20 cellular contexts compared by ENCODE assay signal in the genomic region with DNA sequence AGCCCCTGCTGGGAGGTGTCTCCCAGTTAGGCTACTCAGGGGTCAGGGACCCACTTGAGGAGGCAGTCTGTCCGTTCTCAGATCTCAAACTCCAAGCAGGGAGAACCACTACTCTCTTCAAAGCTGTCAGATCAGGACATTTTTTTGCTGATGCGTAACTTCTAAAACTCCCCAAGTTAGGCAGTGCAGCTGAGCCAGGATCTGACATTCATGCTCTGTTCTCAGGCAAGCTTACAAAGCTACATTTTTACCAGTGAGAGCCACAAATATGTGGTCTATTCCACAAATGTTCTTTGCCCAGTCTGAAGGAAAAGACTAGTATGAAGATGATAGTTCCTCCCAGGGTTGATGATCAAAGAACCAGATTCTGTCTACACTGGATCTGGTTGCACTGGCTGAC.
DNase-seq lines count a peak whose midpoint lies in the region; ATAC-seq, FAIRE-seq and TF ChIP-seq lines count a peak whose summit lies in the region.
"Had no signal": no experiment of that assay in that cellular context is flagged by ENCODE, and none has a peak within 500 bp of the region (broad histone marks: within the 10 kb centered on the region; RNA-seq: fewer than 3 reads in every experiment).

No MANE protein-coding gene starts in this region.

- POLR2A ChIA-PET in H1 (lab: Charles Lee; ENCODE audit: partially characterized antibody): no interaction called here

- intact Hi-C loops in posterior cingulate gyrus (cut with DNase I): no loop called here

- no peaks in the 10 kb centered on the region for H3K23me2 ChIP-seq in H1 (ENCODE audit: low read depth, low read length)

- TF ChIP-seq CTCF in AG09309 (IDR thresholded peaks at IDR 0.05; ENCODE audit: control insufficient read depth, insufficient read depth, low read depth, low read length, missing control alignments) (no peak), H1 (IDR thresholded peaks at IDR 0.05; ENCODE audit: control extremely low read depth in 1 of 3, insufficient read depth in 1 of 3, low read depth in 1 of 3, low read length in 3 of 3) (no peak)

- no peak overlapping the region for H2AK5ac ChIP-seq in H1 (ENCODE audit: low read depth, low read length)
- no peak overlapping the region for H2AK5ac ChIP-seq in mesendoderm (ENCODE audit: low read length)

- no peak overlapping the region for H3K14ac ChIP-seq in H1 (ENCODE audit: insufficient read length)

- FAIRE-seq in H1 (lab: Jason Lieb, UNC): no peak
- FAIRE-seq: GM12878 had no signal

- H3K36me3 ChIP-seq in H1 (ENCODE audit: control insufficient read depth in 2 of 4, insufficient read depth in 4 of 4, low read length in 3 of 4) (no peaks in the 10 kb centered on the region), mesendoderm (ENCODE audit: control insufficient read depth, insufficient read depth, low read length) (no peaks in the 10 kb centered on the region)
- H3K36me3 ChIP-seq: cardiac muscle cell, sigmoid colon, uterus had no signal

- H4K91ac ChIP-seq in H1 (replicated peaks; ENCODE audit: insufficient read length, low read length): peak overlapping the region; percentile 45

- H3K4me1 ChIP-seq in H1 (replicated peaks in 1 of 4; ENCODE audit: control insufficient read depth in 3 of 4, insufficient read depth in 4 of 4, low read length in 3 of 4): peaks cover 0 to 4% (median 0%) of the 10 kb centered on the region in 4 experiments; a peak in 2 of 7 replicates
- H3K4me1 ChIP-seq in mesendoderm (ENCODE audit: control insufficient read depth, low read depth, low read length): peaks cover 4% of the 10 kb centered on the region
- H3K4me1 ChIP-seq: uterus had no signal

- H2AFZ ChIP-seq in H1 (ENCODE audit: low read length): no peak overlapping the region

- peak overlapping the region; percentile 74 for H3K4ac ChIP-seq in H1 (replicated peaks; ENCODE audit: insufficient read length, low read depth, low read length)
- no peak overlapping the region for H3K4ac ChIP-seq in mesendoderm (ENCODE audit: low read depth, low read length)

- H3K9ac ChIP-seq in H1 (replicated peaks in 1 of 4; ENCODE audit: extremely low read depth in 1 of 4, low read depth in 3 of 4, low read length in 3 of 4) (no peak overlapping the region), mesendoderm (ENCODE audit: low read length) (no peak overlapping the region)

- H2BK120ac ChIP-seq in H1 (replicated peaks; ENCODE audit: low read depth, low read length): peak overlapping the region; percentile 1
- peak overlapping the region; percentile 56 for H2BK120ac ChIP-seq in mesendoderm (ENCODE audit: low read depth, low read length)

- H3K9me3 ChIP-seq in H1 (ENCODE audit: insufficient read depth in 2 of 2, low read depth in 1 of 2, low read length in 1 of 2): no peaks in the 10 kb centered on the region
- H3K9me3 ChIP-seq: sigmoid colon, uterus had no signal

- CTCF ChIA-PET in H1 (lab: Charles Lee; ENCODE audit: partially characterized antibody): interaction anchor here (0.8 to 0.9 kb wide), 2 partner anchors 42 to 94 kb away, joined by 3 read pairs; no protein-coding TSS in a partner anchor

- H4K20me1 ChIP-seq in H1 (replicated peaks in 1 of 2; ENCODE audit: control insufficient read depth in 1 of 2, insufficient read depth in 2 of 2, low read length in 2 of 2): no peaks in the 10 kb centered on the region

- no peak overlapping the region for H2BK15ac ChIP-seq in H1 (ENCODE audit: low read length)
- H2BK15ac ChIP-seq in mesendoderm (replicated peaks; ENCODE audit: low read depth): peak overlapping the region; percentile 65

- no peaks in the 10 kb centered on the region for H3K79me2 ChIP-seq in H1 (ENCODE audit: control insufficient read depth in 1 of 2, insufficient read depth in 2 of 2, low read length in 2 of 2)
- no peaks in the 10 kb centered on the region for H3K79me2 ChIP-seq in mesendoderm (ENCODE audit: control insufficient read depth, insufficient read depth, low read length)

- no peak for TF ChIP-seq POLR2A in H1 (IDR thresholded peaks at IDR 0.05; ENCODE audit: control extremely low read depth in 1 of 2, low read depth in 2 of 2, low read length in 2 of 2)

- TF ChIP-seq EP300 in H1 (IDR thresholded peaks at IDR 0.05; ENCODE audit: borderline replicate concordance in 1 of 2, low read depth in 2 of 2, low read length in 2 of 2): no peak

- H4K8ac ChIP-seq in H1 (ENCODE audit: extremely low read depth, insufficient read depth, low read length): no peak overlapping the region
- no peak overlapping the region for H4K8ac ChIP-seq in mesendoderm (ENCODE audit: low read depth, low read length)

- no peak overlapping the region for H3K23ac ChIP-seq in H1 (ENCODE audit: insufficient read length)
- H3K23ac ChIP-seq in mesendoderm (ENCODE audit: low read length): no peak overlapping the region

- H2BK20ac ChIP-seq in H1 (ENCODE audit: low read length): peak overlapping the region; percentile 24; the same call in 1 of the 2 replicates

- no peak overlapping the region for H3K18ac ChIP-seq in H1 (ENCODE audit: extremely low read depth, low read length)
- peak overlapping the region; percentile 81 for H3K18ac ChIP-seq in mesendoderm (ENCODE audit: low read length)

- no peak overlapping the region for H3K56ac ChIP-seq in H1 (replicated peaks; ENCODE audit: insufficient read length, low read depth, low read length)
- peak overlapping the region; percentile 18 for H3K56ac ChIP-seq in mesendoderm (ENCODE audit: low read length)

- H2BK12ac ChIP-seq in H1 (ENCODE audit: low read depth, low read length): 0 out of 2 replicates have a peak overlapping the region, but pooled peaks have one; percentile 23

- H3K27me3 ChIP-seq in H1 (replicated peaks in 1 of 4; ENCODE audit: control insufficient read depth in 3 of 4, extremely low read depth in 1 of 4, insufficient read depth in 3 of 4, low read length in 3 of 4) (no peaks in the 10 kb centered on the region), mesendoderm (ENCODE audit: insufficient read depth, low read length, poor library complexity) (no peaks in the 10 kb centered on the region)
- H3K27me3 ChIP-seq: cardiac muscle cell, sigmoid colon, uterus had no signal

- no peak overlapping the region; the same call in 1 of the 2 replicates for H2BK5ac ChIP-seq in H1 (ENCODE audit: low read depth, low read length)
- H2BK5ac ChIP-seq in mesendoderm (ENCODE audit: low read length): peak overlapping the region; percentile 70

- H3K27ac ChIP-seq in H1 (ENCODE audit: low read depth, low read length) (no peak overlapping the region), mesendoderm (ENCODE audit: low read depth, low read length) (no peak overlapping the region)
- H3K27ac ChIP-seq: cardiac muscle cell, sigmoid colon, uterus had no signal

- no peak for ATAC-seq in GM18498 (IDR thresholded peaks at IDR 0.05; ENCODE audit: unreplicated experiment)
- ATAC-seq: GM12878, left colon had no signal

- no peak overlapping the region for H3K4me3 ChIP-seq in AG09309 (ENCODE audit: control insufficient read depth, low read depth, low read length)
- no peak overlapping the region for H3K4me3 ChIP-seq in H1 (ENCODE audit: extremely low read depth in 1 of 4, insufficient read depth in 2 of 4, low read depth in 3 of 4, low read length in 4 of 4)
- H3K4me3 ChIP-seq in mesendoderm (ENCODE audit: low read length): no peak overlapping the region
- H3K4me3 ChIP-seq: cardiac muscle cell, GM12878, sigmoid colon, uterus had no signal

- H3K79me1 ChIP-seq in H1 (ENCODE audit: low read depth, low read length) (no peaks in the 10 kb centered on the region), mesendoderm (ENCODE audit: low read length) (no peaks in the 10 kb centered on the region)

- 66% methylated on average over 2 of the region's 2 CpGs; no CpG with 5 or more reads in 1 of the 2 experiments for WGBS in H1 (ENCODE audit: extremely low coverage in 1 of 2, insufficient coverage in 1 of 2, insufficient read length in 1 of 2, insufficient replicate concordance in 2 of 2, low coverage in 1 of 2, low lambda C conversion rate in 2 of 2, missing lambda C conversion rate in 1 of 2), 2 experiments
- no CpG with 5 or more reads among the region's 2 CpGs for WGBS in mesendoderm (ENCODE audit: extremely low coverage, insufficient coverage, low lambda C conversion rate)

- H4K5ac ChIP-seq in H1 (ENCODE audit: insufficient read length, low read depth, low read length) (no peak overlapping the region), mesendoderm (ENCODE audit: low read length) (no peak overlapping the region)

- H3K4me2 ChIP-seq in H1 (ENCODE audit: insufficient read depth in 1 of 2, low read depth in 2 of 2, low read length in 2 of 2) (no peak overlapping the region), mesendoderm (ENCODE audit: low read length) (no peak overlapping the region)

- peak; percentile 20 for DNase-seq in AG09309 (ENCODE audit: low read depth)
- peak; percentile 31 for DNase-seq in M059J (ENCODE audit: low read depth)
- no peak for DNase-seq in H1 (ENCODE audit: low read depth in 1 of 2, low spot score in 2 of 2)
- no peak for DNase-seq in mesendoderm
- DNase-seq in posterior cingulate gyrus: no peak
- DNase-seq in pons (ENCODE audit: low spot score): no peak
- DNase-seq in cerebellum (ENCODE audit: low spot score): no peak
- DNase-seq: activated CD4-positive, alpha-beta T cell treated with anti-CD3 and anti-CD28 coated beads, Interleukin-2, amount 50 U/mL, for 4 hours; activated T-cell treated with anti-CD3 and anti-CD28 coated beads, Interleukin-2, amount 50 U/mL, for 1 hour; effector CD4-positive, alpha-beta T cell; left colon; NCI-H1417 treated with DMSO at 0.1 percent for 48 hours; nucleus accumbens; RPMI8226; sigmoid colon; stimulated activated CD4-positive, alpha-beta T cell treated with anti-CD3 and anti-CD28 coated beads, Interleukin-2, amount 100 ng/mL, for 48 hours; uterus had no signal

- no peak for TF ChIP-seq RAD21 in H1 (IDR thresholded peaks at IDR 0.05 in 1 of 2, conservative IDR thresholded peaks at IDR 0.05 in 1 of 2; ENCODE audit: low read depth in 2 of 2, low read length in 2 of 2)

TF ChIP-seq in H1, 55 proteins besides CTCF, POLR2A, EP300 and RAD21:
- TF ChIP-seq CBX5 (IDR thresholded peaks at IDR 0.05; ENCODE audit: low read depth, low read length): no peak

Comparison
In these comparisons a context has a peak if more than half of its experiments do, and no peak if none do; other contexts are left out.
1. DNase-seq: peak in AG09309 (single experiment) and M059J (single experiment); none in H1 (0 of 2), mesendoderm (single experiment), posterior cingulate gyrus (0 of 10), pons (single experiment) and cerebellum (single experiment).